Comparison of ENCODE assay signal across 8 cellular contexts in the genomic region with DNA sequence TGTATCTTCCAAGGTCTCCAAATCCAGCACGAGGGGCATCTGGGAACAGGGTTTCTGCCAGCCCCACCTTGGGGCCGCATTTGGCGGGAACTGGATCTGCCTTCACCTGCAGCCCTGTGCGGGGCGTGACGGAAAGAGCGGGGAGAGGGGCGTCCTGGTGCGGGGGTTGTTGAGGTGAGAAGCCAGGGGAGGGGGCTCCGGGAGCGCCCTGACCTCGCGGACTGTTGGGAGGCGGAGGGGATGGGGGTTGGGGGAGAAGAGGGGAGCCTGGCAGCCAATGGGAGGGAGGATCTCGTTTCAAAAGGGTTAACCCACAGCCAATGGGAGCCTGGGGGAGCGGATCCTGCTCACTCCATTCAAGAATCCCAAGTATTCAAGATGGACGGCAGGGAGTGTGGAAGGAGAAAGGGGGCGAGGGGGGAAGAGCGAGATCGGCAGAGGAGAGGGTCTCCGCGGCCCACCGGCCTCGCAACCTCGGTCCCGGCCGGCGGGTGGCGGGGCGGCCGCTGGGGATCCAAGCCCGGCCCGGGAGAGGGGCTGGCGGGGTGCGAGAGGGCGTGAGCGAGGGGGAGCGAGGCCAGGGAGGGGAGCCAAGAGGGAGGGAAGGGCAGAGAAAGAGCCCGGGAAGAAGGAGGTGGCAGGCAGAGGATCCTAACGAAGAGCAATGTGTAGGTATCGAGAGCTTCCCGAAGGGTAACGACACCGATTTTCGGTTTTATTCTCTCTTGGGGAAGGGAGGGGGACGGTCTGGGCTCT. TPM values are rescaled to one million over a fixed set of nuclear protein-coding genes. Genes with fewer than 3 reads are reported as not detected.
DNase-seq lines count a peak whose midpoint lies in the region; ATAC-seq lines count a peak whose summit lies in the region.

No MANE protein-coding gene starts in this region.

- intact Hi-C loops in cardiac septum (cut with DNase I): no loop called here

- DNase-seq in AG08395 (ENCODE audit: low spot score) (peak; percentile 98), NCI-H2196 (lab: John Stamatoyannopoulos, UW; ENCODE audit: unreplicated experiment) (peak; percentile 72), amniotic epithelial cell (ENCODE audit: low read depth) (peak; percentile 84), cardiac septum (ENCODE audit: low spot score) (peak; percentile 76), nucleus accumbens (lab: John Stamatoyannopoulos, UW) (peak in 48 of 56 donors; percentile 13 to 90 (median 59)), NK-92 (lab: John Stamatoyannopoulos, UW; ENCODE audit: unreplicated experiment) (no peak)
- no peak for DNase-seq in activated effector memory CD4-positive, alpha-beta T cell treated with Interleukin-2 at 50 U/mL for 16 hours

- peak; percentile 47 for ATAC-seq in GM18511 (IDR thresholded peaks at IDR 0.05; ENCODE audit: unreplicated experiment)

RNA-seq across cellular contexts. Expression of gene YPEL4, which starts 11.5 kb away (rescaled TPM):
- 0.59 TPM for total RNA-seq in cardiac septum

RNA-seq across cellular contexts. Expression of gene CLP1, which starts 19.4 kb away (rescaled TPM):
- total RNA-seq in cardiac septum: 5.8 TPM

RNA-seq across cellular contexts. Expression of gene ZDHHC5, which starts 29.7 kb away (rescaled TPM):
- 43.4 TPM for total RNA-seq in cardiac septum

RNA-seq across cellular contexts. Expression of gene SERPING1, which starts 40.7 kb away (rescaled TPM):
- total RNA-seq in cardiac septum: 90.0 TPM

Comparison
In these comparisons a context has a peak if more than half of its experiments do, and no peak if none do; other contexts are left out.
1. DNase-seq: peak in AG08395 (single experiment), NCI-H2196 (single experiment), amniotic epithelial cell (single experiment), cardiac septum (single experiment) and nucleus accumbens (48 of 56); none in activated effector memory CD4-positive, alpha-beta T cell treated with Interleukin-2 at 50 U/mL for 16 hours (single experiment) and NK-92 (single experiment).